ENCODE assay signal across 2 cellular contexts in genomic region chr14:103347091-103347815, GRCh38.
TF ChIP-seq lines count a peak whose summit lies in the region.

No MANE protein-coding gene starts in this region.

TF ChIP-seq in GM12878, 131 proteins besides CTCF, POLR2A, EP300 and RAD21 (continued from another document):
- TF ChIP-seq, protein P1, sequence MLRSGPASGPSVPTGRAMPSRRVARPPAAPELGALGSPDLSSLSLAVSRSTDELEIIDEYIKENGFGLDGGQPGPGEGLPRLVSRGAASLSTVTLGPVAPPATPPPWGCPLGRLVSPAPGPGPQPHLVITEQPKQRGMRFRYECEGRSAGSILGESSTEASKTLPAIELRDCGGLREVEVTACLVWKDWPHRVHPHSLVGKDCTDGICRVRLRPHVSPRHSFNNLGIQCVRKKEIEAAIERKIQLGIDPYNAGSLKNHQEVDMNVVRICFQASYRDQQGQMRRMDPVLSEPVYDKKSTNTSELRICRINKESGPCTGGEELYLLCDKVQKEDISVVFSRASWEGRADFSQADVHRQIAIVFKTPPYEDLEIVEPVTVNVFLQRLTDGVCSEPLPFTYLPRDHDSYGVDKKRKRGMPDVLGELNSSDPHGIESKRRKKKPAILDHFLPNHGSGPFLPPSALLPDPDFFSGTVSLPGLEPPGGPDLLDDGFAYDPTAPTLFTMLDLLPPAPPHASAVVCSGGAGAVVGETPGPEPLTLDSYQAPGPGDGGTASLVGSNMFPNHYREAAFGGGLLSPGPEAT (IDR thresholded peaks at IDR 0.05; ENCODE audit: low read depth), result no peak
- TF ChIP-seq HDAC6 (IDR thresholded peaks at IDR 0.05; ENCODE audit: unreplicated experiment) (no peak), TCF3 (IDR thresholded peaks at IDR 0.05; ENCODE audit: borderline replicate concordance, insufficient read depth, low read depth, low read length) (no peak), ZNF217 (IDR thresholded peaks at IDR 0.05) (no peak), KDM1A (IDR thresholded peaks at IDR 0.05; ENCODE audit: borderline replicate concordance) (no peak), BHLHE40 (IDR thresholded peaks at IDR 0.05; ENCODE audit: borderline replicate concordance in 1 of 2, low read depth in 2 of 2, low read length in 1 of 2) (no peak), TARDBP (IDR thresholded peaks at IDR 0.05; ENCODE audit: borderline replicate concordance) (no peak)
- TF ChIP-seq, protein P2, sequence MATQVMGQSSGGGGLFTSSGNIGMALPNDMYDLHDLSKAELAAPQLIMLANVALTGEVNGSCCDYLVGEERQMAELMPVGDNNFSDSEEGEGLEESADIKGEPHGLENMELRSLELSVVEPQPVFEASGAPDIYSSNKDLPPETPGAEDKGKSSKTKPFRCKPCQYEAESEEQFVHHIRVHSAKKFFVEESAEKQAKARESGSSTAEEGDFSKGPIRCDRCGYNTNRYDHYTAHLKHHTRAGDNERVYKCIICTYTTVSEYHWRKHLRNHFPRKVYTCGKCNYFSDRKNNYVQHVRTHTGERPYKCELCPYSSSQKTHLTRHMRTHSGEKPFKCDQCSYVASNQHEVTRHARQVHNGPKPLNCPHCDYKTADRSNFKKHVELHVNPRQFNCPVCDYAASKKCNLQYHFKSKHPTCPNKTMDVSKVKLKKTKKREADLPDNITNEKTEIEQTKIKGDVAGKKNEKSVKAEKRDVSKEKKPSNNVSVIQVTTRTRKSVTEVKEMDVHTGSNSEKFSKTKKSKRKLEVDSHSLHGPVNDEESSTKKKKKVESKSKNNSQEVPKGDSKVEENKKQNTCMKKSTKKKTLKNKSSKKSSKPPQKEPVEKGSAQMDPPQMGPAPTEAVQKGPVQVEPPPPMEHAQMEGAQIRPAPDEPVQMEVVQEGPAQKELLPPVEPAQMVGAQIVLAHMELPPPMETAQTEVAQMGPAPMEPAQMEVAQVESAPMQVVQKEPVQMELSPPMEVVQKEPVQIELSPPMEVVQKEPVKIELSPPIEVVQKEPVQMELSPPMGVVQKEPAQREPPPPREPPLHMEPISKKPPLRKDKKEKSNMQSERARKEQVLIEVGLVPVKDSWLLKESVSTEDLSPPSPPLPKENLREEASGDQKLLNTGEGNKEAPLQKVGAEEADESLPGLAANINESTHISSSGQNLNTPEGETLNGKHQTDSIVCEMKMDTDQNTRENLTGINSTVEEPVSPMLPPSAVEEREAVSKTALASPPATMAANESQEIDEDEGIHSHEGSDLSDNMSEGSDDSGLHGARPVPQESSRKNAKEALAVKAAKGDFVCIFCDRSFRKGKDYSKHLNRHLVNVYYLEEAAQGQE (IDR thresholded peaks at IDR 0.05; ENCODE audit: low read depth, low read length), result no peak

TF ChIP-seq in HepG2, 621 proteins besides CTCF, POLR2A, EP300 and RAD21 (continued from another document and continues in another):
- peak; percentile 53; the same call in 1 of the 2 replicates for TF ChIP-seq SKIL (CRISPR knock-in tag; IDR thresholded peaks at IDR 0.05; ENCODE audit: borderline replicate concordance)
- no peak for TF ChIP-seq HHEX (CRISPR knock-in tag; IDR thresholded peaks at IDR 0.05)
- peak; percentile 60; the same call in 1 of the 2 replicates for TF ChIP-seq GATAD2A (CRISPR knock-in tag; IDR thresholded peaks at IDR 0.05)
- TF ChIP-seq CEBPZ (IDR thresholded peaks at IDR 0.05; ENCODE audit: low read length), result no peak
- TF ChIP-seq SOX6 (IDR thresholded peaks at IDR 0.05), result no peak
- peak; percentile 85 for TF ChIP-seq SOX6 (CRISPR knock-in tag; IDR thresholded peaks at IDR 0.05)
- TF ChIP-seq SOX5 (CRISPR knock-in tag; IDR thresholded peaks at IDR 0.05; ENCODE audit: borderline replicate concordance), result peak; percentile 62; the same call in 1 of the 2 replicates
- no peak for TF ChIP-seq SOX13 (IDR thresholded peaks at IDR 0.05)
- peak in 1 of 2 experiments; percentile 83; a peak in 2 of 4 replicates for TF ChIP-seq SOX13 (CRISPR knock-in tag; conservative IDR thresholded peaks at IDR 0.05 in 1 of 2, IDR thresholded peaks at IDR 0.05 in 1 of 2)
- TF ChIP-seq BCL6 (CRISPR knock-in tag; IDR thresholded peaks at IDR 0.05), result peak; percentile 85
- TF ChIP-seq AHDC1 (CRISPR knock-in tag; IDR thresholded peaks at IDR 0.05; ENCODE audit: borderline replicate concordance), result peak; percentile 32; the same call in 1 of the 2 replicates
- TF ChIP-seq PAXIP1 (CRISPR knock-in tag; conservative IDR thresholded peaks at IDR 0.05), result peak; percentile 58
- no peak for TF ChIP-seq ZXDC (CRISPR knock-in tag; IDR thresholded peaks at IDR 0.05)
- peak; percentile 75; the same call in 1 of the 2 replicates for TF ChIP-seq ZNF710 (CRISPR knock-in tag; IDR thresholded peaks at IDR 0.05; ENCODE audit: borderline replicate concordance)
- TF ChIP-seq CREM (IDR thresholded peaks at IDR 0.05), result peak; percentile 29; the same call in 1 of the 2 replicates
- no peak for TF ChIP-seq CREM (CRISPR knock-in tag; IDR thresholded peaks at IDR 0.05)
- TF ChIP-seq SUZ12 (IDR thresholded peaks at IDR 0.05; ENCODE audit: low read depth, low read length), result no peak
- TF ChIP-seq ZNF367 (CRISPR knock-in tag; IDR thresholded peaks at IDR 0.05; ENCODE audit: borderline replicate concordance), result no peak
- TF ChIP-seq CEBPG (CRISPR knock-in tag; IDR thresholded peaks at IDR 0.05), result peak; percentile 17; the same call in 1 of the 2 replicates
- TF ChIP-seq KDM5B (CRISPR knock-in tag; IDR thresholded peaks at IDR 0.05; ENCODE audit: borderline replicate concordance), result no peak
- TF ChIP-seq SKI (IDR thresholded peaks at IDR 0.05; ENCODE audit: partially characterized antibody), result peak; percentile 36
